In genomic region chr2:172193331-172194089, GRCh38 we compare ENCODE assay signal across 1 cellular context.
TF ChIP-seq lines count a peak whose summit lies in the region.

No MANE protein-coding gene starts in this region.

TF ChIP-seq in HEK293, 187 proteins besides CTCF, POLR2A, EP300 and RAD21 (continued from another document):
- TF ChIP-seq, protein P1, sequence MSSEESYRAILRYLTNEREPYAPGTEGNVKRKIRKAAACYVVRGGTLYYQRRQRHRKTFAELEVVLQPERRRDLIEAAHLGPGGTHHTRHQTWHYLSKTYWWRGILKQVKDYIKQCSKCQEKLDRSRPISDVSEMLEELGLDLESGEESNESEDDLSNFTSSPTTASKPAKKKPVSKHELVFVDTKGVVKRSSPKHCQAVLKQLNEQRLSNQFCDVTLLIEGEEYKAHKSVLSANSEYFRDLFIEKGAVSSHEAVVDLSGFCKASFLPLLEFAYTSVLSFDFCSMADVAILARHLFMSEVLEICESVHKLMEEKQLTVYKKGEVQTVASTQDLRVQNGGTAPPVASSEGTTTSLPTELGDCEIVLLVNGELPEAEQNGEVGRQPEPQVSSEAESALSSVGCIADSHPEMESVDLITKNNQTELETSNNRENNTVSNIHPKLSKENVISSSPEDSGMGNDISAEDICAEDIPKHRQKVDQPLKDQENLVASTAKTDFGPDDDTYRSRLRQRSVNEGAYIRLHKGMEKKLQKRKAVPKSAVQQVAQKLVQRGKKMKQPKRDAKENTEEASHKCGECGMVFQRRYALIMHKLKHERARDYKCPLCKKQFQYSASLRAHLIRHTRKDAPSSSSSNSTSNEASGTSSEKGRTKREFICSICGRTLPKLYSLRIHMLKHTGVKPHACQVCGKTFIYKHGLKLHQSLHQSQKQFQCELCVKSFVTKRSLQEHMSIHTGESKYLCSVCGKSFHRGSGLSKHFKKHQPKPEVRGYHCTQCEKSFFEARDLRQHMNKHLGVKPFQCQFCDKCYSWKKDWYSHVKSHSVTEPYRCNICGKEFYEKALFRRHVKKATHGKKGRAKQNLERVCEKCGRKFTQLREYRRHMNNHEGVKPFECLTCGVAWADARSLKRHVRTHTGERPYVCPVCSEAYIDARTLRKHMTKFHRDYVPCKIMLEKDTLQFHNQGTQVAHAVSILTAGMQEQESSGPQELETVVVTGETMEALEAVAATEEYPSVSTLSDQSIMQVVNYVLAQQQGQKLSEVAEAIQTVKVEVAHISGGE (tag by site-specific recombination; conservative IDR thresholded peaks at IDR 0.05; ENCODE audit: low read depth): no peak
TF ChIP-seq in HEK293: peak in this region for 3.
